In genomic region chr11:74416974-74417373, GRCh38 we compare ENCODE assay signal across 1 cellular context. TPM values are rescaled to one million over a fixed set of nuclear protein-coding genes. Genes with fewer than 3 reads are reported as not detected.
"Had no signal": no experiment of that assay in that cellular context is flagged by ENCODE, and none has a peak within 500 bp of the region (broad histone marks: within the 10 kb centered on the region; RNA-seq: fewer than 3 reads in every experiment).

No MANE protein-coding gene starts in this region.

RNA-seq across cellular contexts. Expression of gene KCNE3, which starts 50.4 kb away (rescaled TPM):
- polyA plus RNA-seq: SK-N-SH had no signal
